In genomic region chr6:37171970-37172812, GRCh38 we compare ENCODE assay signal across 8 cellular contexts. TPM values are rescaled to one million over a fixed set of nuclear protein-coding genes. Genes with fewer than 3 reads are reported as not detected.
A peak's percentile ranks its signal among the peaks of the same experiment; 100 is the strongest.
DNase-seq lines count a peak whose midpoint lies in the region; ATAC-seq lines count a peak whose summit lies in the region.

No MANE protein-coding gene starts in this region.

- no peaks in the 10 kb centered on the region for H3K9me3 Mint-ChIP-seq in activated CD8-positive, alpha-beta memory T cell treated with anti-CD3 and anti-CD28 coated beads, Interleukin-2, amount 10 ng/mL, durations not matched to agents 7 days and 5 days (ENCODE audit: low read depth)
- no peaks in the 10 kb centered on the region for H3K9me3 Mint-ChIP-seq in memory B cell

- CTCF ChIA-PET in activated CD8-positive, alpha-beta memory T cell treated with anti-CD3 and anti-CD28 coated beads, Interleukin-2, amount 10 ng/mL, durations not matched to agents 7 days and 5 days (lab: Charles Lee): interaction anchor here (0.6 to 18.3 kb wide), 16 partner anchors 9 to 147 kb away, joined by 3 to 424 read pairs (median 10); no protein-coding TSS in a partner anchor

- H3K4me3 Mint-ChIP-seq in activated CD8-positive, alpha-beta memory T cell treated with anti-CD3 and anti-CD28 coated beads, Interleukin-2, amount 10 ng/mL, durations not matched to agents 7 days and 5 days: peak overlapping the region; percentile 93
- H3K4me3 Mint-ChIP-seq in memory B cell: peak overlapping the region; percentile 89

- H3K4me1 Mint-ChIP-seq in activated CD8-positive, alpha-beta memory T cell treated with anti-CD3 and anti-CD28 coated beads, Interleukin-2, amount 10 ng/mL, durations not matched to agents 7 days and 5 days: peaks cover 53% of the 10 kb centered on the region
- peaks cover 36% of the 10 kb centered on the region for H3K4me1 Mint-ChIP-seq in memory B cell

- peak; percentile 14 for ATAC-seq in activated CD8-positive, alpha-beta memory T cell treated with anti-CD3 and anti-CD28 coated beads, Interleukin-2, amount 10 ng/mL, durations not matched to agents 7 days and 5 days
- peak; percentile 21 for ATAC-seq in memory B cell (ENCODE audit: low read depth)
- no peak for ATAC-seq in GM21786 (IDR thresholded peaks at IDR 0.05; ENCODE audit: unreplicated experiment)

- H3K9ac ChIP-seq in ES-I3 (ENCODE audit: low read depth, low read length) (peak overlapping the region; percentile 82), NT2/D1 (ENCODE audit: insufficient read length, low read depth) (peak overlapping the region; percentile 95), endocrine pancreas (ENCODE audit: control insufficient read depth, insufficient read depth, low read length) (peak overlapping the region; percentile 66)

- H3K36me3 ChIP-seq in ES-I3 (ENCODE audit: insufficient read depth, low read length) (peaks cover 38% of the 10 kb centered on the region), NT2/D1 (ENCODE audit: insufficient read depth, insufficient read length, low read length) (peaks cover 55% of the 10 kb centered on the region), endocrine pancreas (ENCODE audit: control insufficient read depth, insufficient read depth, low read length) (no peaks in the 10 kb centered on the region)

- DNase-seq in HuH-7 (ENCODE audit: low spot score) (peak; percentile 81), NT2/D1 (ENCODE audit: low read depth, low spot score) (peak; percentile 89), memory B cell (ENCODE audit: low spot score in 2 of 2) (peak; percentile 93 to 95)
- peak; percentile 96 for DNase-seq in activated CD8-positive, alpha-beta memory T cell treated with anti-CD3 and anti-CD28 coated beads, Interleukin-2, amount 10 ng/mL, durations not matched to agents 7 days and 5 days
- DNase-seq in stimulated activated CD4-positive, alpha-beta T cell treated with anti-CD3 and anti-CD28 coated beads, TNF-alpha, amount 100 ng/mL, for 48 hours (ENCODE audit: low read depth in 3 of 3): peak; percentile 78 to 80 (median 79)

- H3K27me3 ChIP-seq in NT2/D1 (ENCODE audit: insufficient read depth, insufficient read length) (no peaks in the 10 kb centered on the region), endocrine pancreas (ENCODE audit: control insufficient read depth, insufficient read depth, low read length) (no peaks in the 10 kb centered on the region)

- H3K9me3 ChIP-seq in ES-I3 (ENCODE audit: control insufficient read depth, insufficient read depth, low read length) (no peaks in the 10 kb centered on the region), NT2/D1 (ENCODE audit: insufficient read depth, low read length) (no peaks in the 10 kb centered on the region), endocrine pancreas (ENCODE audit: control insufficient read depth, low read length) (no peaks in the 10 kb centered on the region)

- peaks cover 65% of the 10 kb centered on the region for H3K36me3 Mint-ChIP-seq in activated CD8-positive, alpha-beta memory T cell treated with anti-CD3 and anti-CD28 coated beads, Interleukin-2, amount 10 ng/mL, durations not matched to agents 7 days and 5 days
- peaks cover 13% of the 10 kb centered on the region for H3K36me3 Mint-ChIP-seq in memory B cell

- peak overlapping the region; percentile 96 for H3K27ac Mint-ChIP-seq in activated CD8-positive, alpha-beta memory T cell treated with anti-CD3 and anti-CD28 coated beads, Interleukin-2, amount 10 ng/mL, durations not matched to agents 7 days and 5 days
- H3K27ac Mint-ChIP-seq in memory B cell: peak overlapping the region; percentile 91

- no peaks in the 10 kb centered on the region for H3K27me3 Mint-ChIP-seq in activated CD8-positive, alpha-beta memory T cell treated with anti-CD3 and anti-CD28 coated beads, Interleukin-2, amount 10 ng/mL, durations not matched to agents 7 days and 5 days
- no peaks in the 10 kb centered on the region for H3K27me3 Mint-ChIP-seq in memory B cell

- H3K4me1 ChIP-seq in ES-I3 (ENCODE audit: insufficient read depth, low read length) (peaks cover 22% of the 10 kb centered on the region), NT2/D1 (ENCODE audit: insufficient read depth, insufficient read length) (peaks cover 12% of the 10 kb centered on the region), endocrine pancreas (ENCODE audit: control insufficient read depth, insufficient read depth, low read length) (no peaks in the 10 kb centered on the region)

- H3K4me3 ChIP-seq in NT2/D1 (ENCODE audit: insufficient read length, low read depth) (peak overlapping the region; percentile 91), endocrine pancreas (ENCODE audit: control insufficient read depth, insufficient read depth, low read length) (peak overlapping the region; percentile 75)

RNA-seq across cellular contexts. Expression of gene PIM1, which starts 2.2 kb away (rescaled TPM):
- 100 to 1,000 TPM; 361 to 464 TPM for total RNA-seq in activated CD8-positive, alpha-beta memory T cell treated with anti-CD3 and anti-CD28 coated beads, Interleukin-2, amount 10 ng/mL, durations not matched to agents 7 days and 5 days
